ENCODE assay signal across 9 cellular contexts in the genomic region with DNA sequence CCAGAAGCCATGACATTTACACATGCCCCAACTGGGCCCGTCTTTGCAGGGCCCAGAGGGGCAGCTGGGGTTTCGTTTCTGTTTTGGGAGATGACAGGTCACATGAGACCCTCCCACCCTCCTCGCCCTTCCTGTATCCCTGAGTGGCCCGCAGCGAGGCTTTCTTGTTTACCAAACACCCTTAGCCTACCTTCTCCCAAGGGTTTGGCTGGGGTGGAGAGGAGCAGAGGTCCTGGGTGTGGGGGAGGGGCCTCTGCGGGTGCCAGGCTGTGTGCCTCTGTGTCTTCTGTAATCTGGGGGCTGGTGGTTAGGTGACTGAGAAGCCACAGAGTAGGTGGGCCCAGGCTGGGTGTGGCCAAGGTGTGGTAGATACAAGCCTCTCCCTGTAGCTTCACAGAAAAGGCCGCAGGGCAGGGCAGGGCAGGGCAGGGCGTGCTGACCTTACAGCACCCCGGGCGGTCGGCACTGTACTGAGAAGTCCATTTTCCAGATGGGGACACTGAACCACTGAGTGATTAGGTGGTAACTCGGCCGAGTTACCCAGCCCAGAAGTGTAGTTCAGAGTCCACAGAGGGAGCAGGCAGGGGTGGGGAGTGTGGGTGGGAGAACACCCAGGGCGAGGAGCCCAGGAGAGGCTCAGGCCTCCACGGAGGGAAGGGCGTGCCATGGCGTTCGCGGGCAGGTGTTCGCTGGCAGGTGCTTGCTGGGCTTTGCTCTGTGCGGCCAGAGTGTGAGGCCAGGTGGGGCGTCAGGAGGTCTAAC. TPM values are rescaled to one million over a fixed set of nuclear protein-coding genes. Genes with fewer than 3 reads are reported as not detected.
DNase-seq lines count a peak whose midpoint lies in the region; ATAC-seq and TF ChIP-seq lines count a peak whose summit lies in the region.
"Had no signal": no experiment of that assay in that cellular context is flagged by ENCODE, and none has a peak within 500 bp of the region (broad histone marks: within the 10 kb centered on the region; RNA-seq: fewer than 3 reads in every experiment).

No MANE protein-coding gene starts in this region.

- H3K27ac ChIP-seq in CD4-positive, alpha-beta memory T cell (ENCODE audit: low read depth, low read length), result no peak overlapping the region
- H3K27ac ChIP-seq in naive thymus-derived CD4-positive, alpha-beta T cell (ENCODE audit: low read depth, low read length), result no peak overlapping the region

- POLR2A ChIA-PET in CD4-positive, alpha-beta memory T cell (lab: Charles Lee; ENCODE audit: partially characterized antibody), result interaction anchor here (0.9 kb wide), 2 partner anchors 14 to 25 kb away, joined by 3 read pairs; no protein-coding TSS in a partner anchor
- POLR2A ChIA-PET in naive thymus-derived CD4-positive, alpha-beta T cell (lab: Charles Lee), result no interaction called here

- peak; percentile 80 to 85 for ATAC-seq in activated T-cell treated with anti-CD3 and anti-CD28 coated beads, Interleukin-2, amount 50 U/mL, for 4 hours
- peak; percentile 51 for ATAC-seq in naive thymus-derived CD4-positive, alpha-beta T cell
- no peak for ATAC-seq in HG02973 (IDR thresholded peaks at IDR 0.05; ENCODE audit: unreplicated experiment)

- DNase-seq in CD4-positive, alpha-beta memory T cell, result peak in 4 of 5 donors; percentile 16 to 55 (median 26)
- DNase-seq in HUDEP-2 (lab: John Stamatoyannopoulos, UW; ENCODE audit: unreplicated experiment in 76 of 76) (peak in 47 of 76 experiments; percentile 7 to 71 (median 32)), COLO829 (ENCODE audit: low spot score) (no peak), dedifferentiated amniotic fluid mesenchymal stem cell (ENCODE audit: extremely low spot score) (no peak), GM10266 (ENCODE audit: extremely low spot score) (no peak)
- peak; percentile 29 for DNase-seq in activated T-cell treated with anti-CD3 and anti-CD28 coated beads, Interleukin-2, amount 50 U/mL, for 4 hours
- DNase-seq in naive thymus-derived CD4-positive, alpha-beta T cell, result no peak
- DNase-seq: NCI-H1048 had no signal

- CTCF ChIA-PET in CD4-positive, alpha-beta memory T cell (lab: Charles Lee; ENCODE audit: partially characterized antibody), result no interaction called here
- CTCF ChIA-PET in naive thymus-derived CD4-positive, alpha-beta T cell (lab: Charles Lee), result no interaction called here

- no peak for TF ChIP-seq CTCF in GM10266 (IDR thresholded peaks at IDR 0.05; ENCODE audit: control insufficient read depth, insufficient read depth, low read depth, missing control alignments)

- H3K27me3 ChIP-seq in CD4-positive, alpha-beta memory T cell (ENCODE audit: insufficient read depth, low read length), result no peaks in the 10 kb centered on the region
- no peaks in the 10 kb centered on the region for H3K27me3 ChIP-seq in naive thymus-derived CD4-positive, alpha-beta T cell (ENCODE audit: control insufficient read depth in 2 of 2, insufficient read depth in 2 of 2, low read length in 2 of 2)

- peak overlapping the region; percentile 73 to 90 (median 87) for H3K27ac Mint-ChIP-seq in CD4-positive, alpha-beta memory T cell
- peak overlapping the region in 2 of 9 donors; percentile 29 to 31 for H3K27ac Mint-ChIP-seq in naive thymus-derived CD4-positive, alpha-beta T cell

- peak overlapping the region in 7 of 8 donors; percentile 19 to 77 (median 66) for H3K4me3 Mint-ChIP-seq in CD4-positive, alpha-beta memory T cell
- peak overlapping the region; percentile 54 for H3K4me3 Mint-ChIP-seq in activated T-cell treated with anti-CD3 and anti-CD28 coated beads, Interleukin-2, amount 50 U/mL, for 4 hours
- peak overlapping the region in 3 of 10 donors; percentile 21 to 39 (median 31) for H3K4me3 Mint-ChIP-seq in naive thymus-derived CD4-positive, alpha-beta T cell

- H3K27me3 Mint-ChIP-seq in CD4-positive, alpha-beta memory T cell, result no peaks in the 10 kb centered on the region
- H3K27me3 Mint-ChIP-seq in activated T-cell treated with anti-CD3 and anti-CD28 coated beads, Interleukin-2, amount 50 U/mL, for 4 hours (ENCODE audit: low read depth), result no peaks in the 10 kb centered on the region
- no peaks in the 10 kb centered on the region for H3K27me3 Mint-ChIP-seq in naive thymus-derived CD4-positive, alpha-beta T cell

- H3K36me3 ChIP-seq in CD4-positive, alpha-beta memory T cell (ENCODE audit: insufficient read depth, low read length), result no peaks in the 10 kb centered on the region
- peaks cover 0 to 13% (median 0%) of the 10 kb centered on the region in 3 experiments for H3K36me3 ChIP-seq in naive thymus-derived CD4-positive, alpha-beta T cell (ENCODE audit: control insufficient read depth in 2 of 3, insufficient read depth in 3 of 3, low read length in 3 of 3)

- H3K4me3 ChIP-seq in CD4-positive, alpha-beta memory T cell (ENCODE audit: low read length in 2 of 2), result no peak overlapping the region
- no peak overlapping the region for H3K4me3 ChIP-seq in naive thymus-derived CD4-positive, alpha-beta T cell (ENCODE audit: low read length)

- peaks cover 21% of the 10 kb centered on the region for H3K4me1 ChIP-seq in CD4-positive, alpha-beta memory T cell (ENCODE audit: insufficient read depth, low read length)
- peaks cover 13 to 34% of the 10 kb centered on the region in 2 donors for H3K4me1 ChIP-seq in naive thymus-derived CD4-positive, alpha-beta T cell (ENCODE audit: control insufficient read depth in 2 of 2, insufficient read depth in 2 of 2, low read length in 2 of 2)

- H3K36me3 Mint-ChIP-seq in CD4-positive, alpha-beta memory T cell, result peaks cover 5 to 10% of the 10 kb centered on the region in 2 donors
- no peaks in the 10 kb centered on the region for H3K36me3 Mint-ChIP-seq in activated T-cell treated with anti-CD3 and anti-CD28 coated beads, Interleukin-2, amount 50 U/mL, for 4 hours (ENCODE audit: insufficient read depth)
- H3K36me3 Mint-ChIP-seq in naive thymus-derived CD4-positive, alpha-beta T cell, result peaks cover 0 to 8% (median 0%) of the 10 kb centered on the region in 5 donors

- H3K9me3 ChIP-seq in CD4-positive, alpha-beta memory T cell (ENCODE audit: control insufficient read depth in 1 of 2, low read length in 2 of 2), result no peaks in the 10 kb centered on the region
- H3K9me3 ChIP-seq in naive thymus-derived CD4-positive, alpha-beta T cell (ENCODE audit: control insufficient read depth in 2 of 3, low read length in 3 of 3), result no peaks in the 10 kb centered on the region

- intact Hi-C loops in CD4-positive, alpha-beta memory T cell (cut with micrococcal nuclease), result no loop called here
- intact Hi-C loops in naive thymus-derived CD4-positive, alpha-beta T cell (cut with micrococcal nuclease), result no loop called here

- peaks cover 0 to 2% (median 0%) of the 10 kb centered on the region in 8 donors for H3K9me3 Mint-ChIP-seq in CD4-positive, alpha-beta memory T cell
- no peaks in the 10 kb centered on the region for H3K9me3 Mint-ChIP-seq in activated T-cell treated with anti-CD3 and anti-CD28 coated beads, Interleukin-2, amount 50 U/mL, for 4 hours
- peaks cover 0 to 1% (median 0%) of the 10 kb centered on the region in 11 donors for H3K9me3 Mint-ChIP-seq in naive thymus-derived CD4-positive, alpha-beta T cell

- peaks cover 11 to 32% (median 21%) of the 10 kb centered on the region in 4 donors for H3K4me1 Mint-ChIP-seq in CD4-positive, alpha-beta memory T cell
- peaks cover 31% of the 10 kb centered on the region for H3K4me1 Mint-ChIP-seq in activated T-cell treated with anti-CD3 and anti-CD28 coated beads, Interleukin-2, amount 50 U/mL, for 4 hours (ENCODE audit: low read depth)
- peaks cover 4 to 28% (median 10%) of the 10 kb centered on the region in 7 donors for H3K4me1 Mint-ChIP-seq in naive thymus-derived CD4-positive, alpha-beta T cell

RNA-seq across cellular contexts. Expression of a gene that starts 8.7 kb away (rescaled TPM):
- total RNA-seq in CD4-positive, alpha-beta memory T cell, result 10 to 100 TPM; 45.9 to 46.5 TPM
- 10 to 100 TPM; 45.1 to 74.0 TPM for polyA plus RNA-seq in CD4-positive, alpha-beta memory T cell
- total RNA-seq in activated T-cell treated with anti-CD3 and anti-CD28 coated beads, Interleukin-2, amount 50 U/mL, for 4 hours, result 10 to 100 TPM; 30.4 to 41.1 (median 33.0) TPM
- total RNA-seq in naive thymus-derived CD4-positive, alpha-beta T cell, result 10 to 100 TPM; 19.6 to 49.1 (median 44.4) TPM
- 10 to 100 TPM; 19.6 to 29.6 TPM for polyA plus RNA-seq in naive thymus-derived CD4-positive, alpha-beta T cell

RNA-seq across cellular contexts. Expression of a gene that starts 41.7 kb away (rescaled TPM):
- under 1 TPM in 1 of 2 experiments, not detected in 1; 0.67 TPM for total RNA-seq in CD4-positive, alpha-beta memory T cell
- polyA plus RNA-seq in CD4-positive, alpha-beta memory T cell, result not detected
- total RNA-seq in activated T-cell treated with anti-CD3 and anti-CD28 coated beads, Interleukin-2, amount 50 U/mL, for 4 hours, result 1 to 10 TPM in 2 of 3 donors, under 1 TPM in 1; 0.53 to 2.0 (median 1.0) TPM
- 1 to 10 TPM in 2 of 5 experiments, under 1 TPM in 1, not detected in 2; 0.82 to 2.3 (median 1.5) TPM for total RNA-seq in naive thymus-derived CD4-positive, alpha-beta T cell
- polyA plus RNA-seq in naive thymus-derived CD4-positive, alpha-beta T cell, result not detected

Comparison
In these comparisons a context has a peak if more than half of its experiments do, and no peak if none do; other contexts are left out.
1. DNase-seq: peak in CD4-positive, alpha-beta memory T cell (4 of 5), HUDEP-2 (47 of 76) and activated T-cell treated with anti-CD3 and anti-CD28 coated beads, Interleukin-2, amount 50 U/mL, for 4 hours (single experiment); none in naive thymus-derived CD4-positive, alpha-beta T cell (0 of 9), COLO829 (single experiment), dedifferentiated amniotic fluid mesenchymal stem cell (single experiment) and GM10266 (single experiment).